ENCODE assay signal across 9 cellular contexts in genomic region chr1:225694151-225694603, GRCh38. TPM values are rescaled to one million over a fixed set of nuclear protein-coding genes. Genes with fewer than 3 reads are reported as not detected.
A peak's percentile ranks its signal among the peaks of the same experiment; 100 is the strongest.
DNase-seq lines count a peak whose midpoint lies in the region; ATAC-seq and TF ChIP-seq lines count a peak whose summit lies in the region.
"Had no signal": no experiment of that assay in that cellular context is flagged by ENCODE, and none has a peak within 500 bp of the region (broad histone marks: within the 10 kb centered on the region; RNA-seq: fewer than 3 reads in every experiment).

No MANE protein-coding gene starts in this region.

- peaks cover 22 to 25% of the 10 kb centered on the region in 2 donors for H3K27me3 Mint-ChIP-seq in effector memory CD8-positive, alpha-beta T cell
- peaks cover 0 to 3% (median 2%) of the 10 kb centered on the region in 5 donors for H3K27me3 Mint-ChIP-seq in naive thymus-derived CD8-positive, alpha-beta T cell

- no peak for TF ChIP-seq CTCF in mucosa of descending colon (IDR thresholded peaks at IDR 0.05)

- DNase-seq in COLO668 (lab: John Stamatoyannopoulos, UW; ENCODE audit: unreplicated experiment) (peak; percentile 20), NCI-H226 (peak; percentile 73), mucosa of descending colon (peak in 1 of 3 donors; percentile 43), COR-L47 (lab: John Stamatoyannopoulos, UW) (no peak)
- DNase-seq in activated T-cell treated with anti-CD3 and anti-CD28 coated beads, Interleukin-2, amount 50 U/mL, for 48 hours, result no peak
- no peak for DNase-seq in effector memory CD8-positive, alpha-beta T cell
- DNase-seq in naive thymus-derived CD8-positive, alpha-beta T cell, result no peak

- POLR2A ChIA-PET in naive thymus-derived CD8-positive, alpha-beta T cell (lab: Charles Lee), result no interaction called here

- H3K27ac Mint-ChIP-seq in effector memory CD8-positive, alpha-beta T cell, result no peak overlapping the region
- no peak overlapping the region for H3K27ac Mint-ChIP-seq in naive thymus-derived CD8-positive, alpha-beta T cell
- H3K27ac Mint-ChIP-seq: stimulated activated effector memory CD8-positive, alpha-beta T cell treated with anti-CD3 and anti-CD28 coated beads, Interleukin-12 subunit alpha, Interleukin-12 subunit beta, amount 100 ng/mL, for 72 hours had no signal

- no peaks in the 10 kb centered on the region for H3K4me1 Mint-ChIP-seq in effector memory CD8-positive, alpha-beta T cell (ENCODE audit: low read depth in 2 of 2)
- no peaks in the 10 kb centered on the region for H3K4me1 Mint-ChIP-seq in naive thymus-derived CD8-positive, alpha-beta T cell
- H3K4me1 Mint-ChIP-seq: stimulated activated effector memory CD8-positive, alpha-beta T cell treated with anti-CD3 and anti-CD28 coated beads, Interleukin-12 subunit alpha, Interleukin-12 subunit beta, amount 100 ng/mL, for 72 hours had no signal

- ATAC-seq in esophagus mucosa (peak; percentile 38), mucosa of descending colon (peak; percentile 91)
- ATAC-seq in effector memory CD8-positive, alpha-beta T cell (replicated peaks), result no peak
- ATAC-seq in naive thymus-derived CD8-positive, alpha-beta T cell, result no peak
- ATAC-seq: stimulated activated effector memory CD8-positive, alpha-beta T cell treated with anti-CD3 and anti-CD28 coated beads, Interleukin-12 subunit alpha, Interleukin-12 subunit beta, amount 100 ng/mL, for 72 hours had no signal

- no peak overlapping the region for H3K4me3 ChIP-seq in mucosa of descending colon

- peaks cover 6% of the 10 kb centered on the region for H3K4me1 ChIP-seq in mucosa of descending colon (ENCODE audit: low read depth)

- no peaks in the 10 kb centered on the region for H3K36me3 ChIP-seq in mucosa of descending colon (ENCODE audit: low read depth)

- no peaks in the 10 kb centered on the region for H3K9me3 ChIP-seq in mucosa of descending colon

- no peaks in the 10 kb centered on the region for H3K9me3 Mint-ChIP-seq in effector memory CD8-positive, alpha-beta T cell
- peaks cover 0 to 4% (median 0%) of the 10 kb centered on the region in 9 donors for H3K9me3 Mint-ChIP-seq in naive thymus-derived CD8-positive, alpha-beta T cell
- H3K9me3 Mint-ChIP-seq: stimulated activated effector memory CD8-positive, alpha-beta T cell treated with anti-CD3 and anti-CD28 coated beads, Interleukin-12 subunit alpha, Interleukin-12 subunit beta, amount 100 ng/mL, for 72 hours had no signal

- no peak overlapping the region for H3K4me3 Mint-ChIP-seq in effector memory CD8-positive, alpha-beta T cell
- no peak overlapping the region for H3K4me3 Mint-ChIP-seq in naive thymus-derived CD8-positive, alpha-beta T cell
- H3K4me3 Mint-ChIP-seq: stimulated activated effector memory CD8-positive, alpha-beta T cell treated with anti-CD3 and anti-CD28 coated beads, Interleukin-12 subunit alpha, Interleukin-12 subunit beta, amount 100 ng/mL, for 72 hours had no signal

- intact Hi-C loops in mucosa of descending colon (cut with DNase I, micrococcal nuclease), result no loop called here

- no peaks in the 10 kb centered on the region for H3K36me3 Mint-ChIP-seq in effector memory CD8-positive, alpha-beta T cell (ENCODE audit: insufficient read depth)
- H3K36me3 Mint-ChIP-seq in naive thymus-derived CD8-positive, alpha-beta T cell, result peaks cover 0 to 11% (median 3%) of the 10 kb centered on the region in 3 donors
- H3K36me3 Mint-ChIP-seq: stimulated activated effector memory CD8-positive, alpha-beta T cell treated with anti-CD3 and anti-CD28 coated beads, Interleukin-12 subunit alpha, Interleukin-12 subunit beta, amount 100 ng/mL, for 72 hours had no signal

RNA-seq across cellular contexts. Expression of gene ENAH, which starts 41.3 kb away (rescaled TPM):
- 41.0 TPM for total RNA-seq in esophagus mucosa
- total RNA-seq in mucosa of descending colon, result 100 to 1,000 TPM in 1 of 3 donors, 10 to 100 TPM in 2; 17.6 to 130 (median 41.3) TPM
- total RNA-seq in naive thymus-derived CD8-positive, alpha-beta T cell, result under 1 TPM; 0.27 to 0.29 TPM
- under 1 TPM in 1 of 3 donors, not detected in 2; 0.07 TPM for polyA plus RNA-seq in naive thymus-derived CD8-positive, alpha-beta T cell

Comparison
In these comparisons a context has a peak if more than half of its experiments do, and no peak if none do; other contexts are left out.
1. DNase-seq: peak in COLO668 (single experiment) and NCI-H226 (single experiment); none in COR-L47 (single experiment), activated T-cell treated with anti-CD3 and anti-CD28 coated beads, Interleukin-2, amount 50 U/mL, for 48 hours (0 of 2), effector memory CD8-positive, alpha-beta T cell (0 of 3) and naive thymus-derived CD8-positive, alpha-beta T cell (0 of 10).
2. ATAC-seq: peak in esophagus mucosa (single experiment) and mucosa of descending colon (single experiment); none in effector memory CD8-positive, alpha-beta T cell (single experiment) and naive thymus-derived CD8-positive, alpha-beta T cell (0 of 2).
3. RNA of gene ENAH, which starts 41.3 kb away (total RNA-seq): 17.6 to 130 TPM in mucosa of descending colon and 41.0 TPM in esophagus mucosa (single experiment); 0.27 to 0.29 TPM in naive thymus-derived CD8-positive, alpha-beta T cell; every median in the first group is over 10 times any median in the second.